Comparison of ENCODE assay signal across 13 cellular contexts in genomic region chr3:31423522-31423921, GRCh38.
DNase-seq lines count a peak whose midpoint lies in the region; ATAC-seq and TF ChIP-seq lines count a peak whose summit lies in the region.
"Had no signal": no experiment of that assay in that cellular context is flagged by ENCODE, and none has a peak within 500 bp of the region (broad histone marks: within the 10 kb centered on the region; RNA-seq: fewer than 3 reads in every experiment).

No MANE protein-coding gene starts in this region.

- peaks cover 0 to 27% (median 5%) of the 10 kb centered on the region in 9 donors for H3K9me3 Mint-ChIP-seq in naive thymus-derived CD8-positive, alpha-beta T cell
- no peaks in the 10 kb centered on the region for H3K9me3 Mint-ChIP-seq in endothelial cell (ENCODE audit: unreplicated experiment)

- no peak overlapping the region for H2BK15ac ChIP-seq in neuronal stem cell (ENCODE audit: low read length)

- no peak overlapping the region for H2AK5ac ChIP-seq in neuronal stem cell (ENCODE audit: low read depth, low read length)

- no peak overlapping the region for H4K91ac ChIP-seq in neuronal stem cell (ENCODE audit: low read depth, low read length, poor library complexity)

- H3K27me3 Mint-ChIP-seq in naive thymus-derived CD8-positive, alpha-beta T cell, result no peaks in the 10 kb centered on the region
- H3K27me3 Mint-ChIP-seq in endothelial cell (ENCODE audit: unreplicated experiment), result no peaks in the 10 kb centered on the region
- H3K27me3 Mint-ChIP-seq: activated naive CD4-positive, alpha-beta T cell treated with anti-CD3 and anti-CD28 coated beads, Interleukin-2, amount 50 U/mL, for 24 hours; dendritic cell treated with granulocyte-macrophage colony-stimulating factor and Interleukin-4, amounts not matched to agents 40 ng/mL and 50 ng/mL, for 4 days had no signal

- H3K4me3 ChIP-seq in RWPE2 (ENCODE audit: severe bottlenecking) (no peak overlapping the region), neuronal stem cell (ENCODE audit: low read length in 2 of 2) (no peak overlapping the region), right atrium auricular region (no peak overlapping the region)
- H3K4me3 ChIP-seq: BLaER1 treated with 17β-estradiol and CSF1 and Interleukin-3, amounts not matched to agents 10 nM and 100 nM; lower lobe of right lung; pancreas had no signal

- no peaks in the 10 kb centered on the region for H3K4me1 ChIP-seq in RWPE2 (ENCODE audit: insufficient read depth, poor library complexity, severe bottlenecking)
- H3K4me1 ChIP-seq in neuronal stem cell (ENCODE audit: control insufficient read depth in 2 of 2, insufficient read depth in 1 of 2, low read depth in 1 of 2, low read length in 2 of 2), result peaks cover 0 to 1% of the 10 kb centered on the region in 2 donors
- no peaks in the 10 kb centered on the region for H3K4me1 ChIP-seq in right atrium auricular region
- H3K4me1 ChIP-seq: BLaER1 treated with 17β-estradiol and CSF1 and Interleukin-3, amounts not matched to agents 10 nM and 100 nM; lower lobe of right lung; pancreas had no signal

- H3K36me3 Mint-ChIP-seq in naive thymus-derived CD8-positive, alpha-beta T cell, result peaks cover 0 to 5% (median 0%) of the 10 kb centered on the region in 3 donors
- no peaks in the 10 kb centered on the region for H3K36me3 Mint-ChIP-seq in endothelial cell (ENCODE audit: low read depth, unreplicated experiment)
- H3K36me3 Mint-ChIP-seq: activated naive CD4-positive, alpha-beta T cell treated with anti-CD3 and anti-CD28 coated beads, Interleukin-2, amount 50 U/mL, for 24 hours had no signal

- no peaks in the 10 kb centered on the region for H3K27me3 ChIP-seq in RWPE2 (ENCODE audit: insufficient read depth, poor library complexity, severe bottlenecking)
- no peaks in the 10 kb centered on the region for H3K27me3 ChIP-seq in neuronal stem cell (ENCODE audit: control insufficient read depth in 3 of 3, insufficient read depth in 3 of 3, low read depth in 1 of 3, low read length in 3 of 3)
- no peaks in the 10 kb centered on the region for H3K27me3 ChIP-seq in right atrium auricular region
- H3K27me3 ChIP-seq: BLaER1 treated with 17β-estradiol and CSF1 and Interleukin-3, amounts not matched to agents 10 nM and 100 nM; pancreas had no signal

- H3K27ac ChIP-seq in RWPE2 (ENCODE audit: poor library complexity, severe bottlenecking) (no peak overlapping the region), neuronal stem cell (replicated peaks; ENCODE audit: low read length) (no peak overlapping the region), right atrium auricular region (no peak overlapping the region)
- H3K27ac ChIP-seq: BLaER1 treated with 17β-estradiol and CSF1 and Interleukin-3, amounts not matched to agents 10 nM and 100 nM; lower lobe of right lung; pancreas had no signal

- no peaks in the 10 kb centered on the region for H3K79me1 ChIP-seq in neuronal stem cell (ENCODE audit: low read depth, low read length)

- no peak overlapping the region for H4K8ac ChIP-seq in neuronal stem cell (ENCODE audit: low read depth, low read length)

- H3K14ac ChIP-seq in neuronal stem cell (ENCODE audit: low read length), result no peak overlapping the region

- H3K27ac Mint-ChIP-seq in naive thymus-derived CD8-positive, alpha-beta T cell, result no peak overlapping the region
- no peak overlapping the region for H3K27ac Mint-ChIP-seq in endothelial cell (ENCODE audit: unreplicated experiment)
- H3K27ac Mint-ChIP-seq: activated naive CD4-positive, alpha-beta T cell treated with anti-CD3 and anti-CD28 coated beads, Interleukin-2, amount 50 U/mL, for 24 hours; dendritic cell treated with granulocyte-macrophage colony-stimulating factor and Interleukin-4, amounts not matched to agents 40 ng/mL and 50 ng/mL, for 4 days had no signal

- H2BK12ac ChIP-seq in neuronal stem cell (ENCODE audit: low read length), result no peak overlapping the region

- H3K4ac ChIP-seq in neuronal stem cell (ENCODE audit: low read length), result no peak overlapping the region

- H3K18ac ChIP-seq in neuronal stem cell (ENCODE audit: low read length), result no peak overlapping the region

- H3K9me3 ChIP-seq in RWPE2 (ENCODE audit: severe bottlenecking), result no peaks in the 10 kb centered on the region
- peaks cover 0 to 2% of the 10 kb centered on the region in 2 donors for H3K9me3 ChIP-seq in neuronal stem cell (replicated peaks in 1 of 2; ENCODE audit: control insufficient read depth in 2 of 2, insufficient read depth in 1 of 2, low read depth in 1 of 2, low read length in 2 of 2)
- H3K9me3 ChIP-seq in right atrium auricular region, result peaks cover 0 to 1% of the 10 kb centered on the region in 2 donors
- H3K9me3 ChIP-seq: lower lobe of right lung, pancreas had no signal

- TF ChIP-seq CTCF in RWPE2 (IDR thresholded peaks at IDR 0.05; ENCODE audit: poor library complexity, severe bottlenecking) (no peak), endothelial cell (IDR thresholded peaks at IDR 0.05; ENCODE audit: unreplicated experiment) (no peak), right atrium auricular region (IDR thresholded peaks at IDR 0.05) (no peak)

- no peak overlapping the region for H2BK5ac ChIP-seq in neuronal stem cell (ENCODE audit: low read length)

- no peak overlapping the region for H3K4me2 ChIP-seq in neuronal stem cell (ENCODE audit: insufficient read depth, low read length, poor library complexity, severe bottlenecking)
- H3K4me2 ChIP-seq: BLaER1 treated with 17β-estradiol and CSF1 and Interleukin-3, amounts not matched to agents 10 nM and 100 nM had no signal

- peaks cover 4 to 8% (median 7%) of the 10 kb centered on the region in 4 donors for H3K4me1 Mint-ChIP-seq in naive thymus-derived CD8-positive, alpha-beta T cell
- H3K4me1 Mint-ChIP-seq in endothelial cell (ENCODE audit: unreplicated experiment), result no peaks in the 10 kb centered on the region

- POLR2A ChIA-PET in naive thymus-derived CD8-positive, alpha-beta T cell (lab: Charles Lee), result no interaction called here

- no CpG with 5 or more reads among the region's 3 CpGs for WGBS in neuronal stem cell (ENCODE audit: extremely low coverage in 2 of 2, insufficient read length in 2 of 2, insufficient replicate concordance in 1 of 2), 2 donors

- DNase-seq in EH (ENCODE audit: low read depth) (peak; percentile 12), RWPE2 (ENCODE audit: low spot score) (no peak), neuronal stem cell (ENCODE audit: low spot score) (no peak), endothelial cell (ENCODE audit: low spot score) (no peak), right atrium auricular region (ENCODE audit: low spot score) (no peak)
- DNase-seq in naive thymus-derived CD8-positive, alpha-beta T cell, result no peak
- DNase-seq: lower lobe of right lung, pancreas had no signal

- peak overlapping the region; percentile 70 for H2AFZ ChIP-seq in neuronal stem cell (ENCODE audit: low read length)

- H3K36me3 ChIP-seq in RWPE2 (ENCODE audit: low read depth) (no peaks in the 10 kb centered on the region), neuronal stem cell (replicated peaks in 1 of 2; ENCODE audit: control insufficient read depth in 2 of 2, insufficient read depth in 2 of 2, low read length in 2 of 2) (no peaks in the 10 kb centered on the region), right atrium auricular region (no peaks in the 10 kb centered on the region)
- H3K36me3 ChIP-seq: BLaER1 treated with 17β-estradiol and CSF1 and Interleukin-3, amounts not matched to agents 10 nM and 100 nM; lower lobe of right lung; pancreas had no signal

- no peak overlapping the region for H2BK120ac ChIP-seq in neuronal stem cell (ENCODE audit: low read depth, low read length)

- H3K9ac ChIP-seq in neuronal stem cell (ENCODE audit: low read depth, low read length, poor library complexity), result no peak overlapping the region
- H3K9ac ChIP-seq: BLaER1 treated with 17β-estradiol and CSF1 and Interleukin-3, amounts not matched to agents 10 nM and 100 nM had no signal

- ATAC-seq in RWPE2 (ENCODE audit: low read depth), result peak; percentile 29; the same call in 2 of the 3 replicates
- peak; percentile 97 for ATAC-seq in esophagus mucosa
- no peak for ATAC-seq in naive thymus-derived CD8-positive, alpha-beta T cell
- no peak for ATAC-seq in HG03439 (IDR thresholded peaks at IDR 0.05; ENCODE audit: unreplicated experiment)
- ATAC-seq: lower lobe of right lung, pancreas had no signal

- no peak overlapping the region for H3K4me3 Mint-ChIP-seq in naive thymus-derived CD8-positive, alpha-beta T cell
- H3K4me3 Mint-ChIP-seq in endothelial cell (ENCODE audit: unreplicated experiment), result no peak overlapping the region
- H3K4me3 Mint-ChIP-seq: activated naive CD4-positive, alpha-beta T cell treated with anti-CD3 and anti-CD28 coated beads, Interleukin-2, amount 50 U/mL, for 24 hours; dendritic cell treated with granulocyte-macrophage colony-stimulating factor and Interleukin-4, amounts not matched to agents 40 ng/mL and 50 ng/mL, for 4 days had no signal

- H3K23ac ChIP-seq in neuronal stem cell (ENCODE audit: low read depth, low read length, poor library complexity), result no peak overlapping the region

Comparison
In these comparisons a context has a peak if more than half of its experiments do, and no peak if none do; other contexts are left out.
1. ATAC-seq: peak in RWPE2 (single experiment) and esophagus mucosa (single experiment); none in naive thymus-derived CD8-positive, alpha-beta T cell (0 of 2) and HG03439 (single experiment).